ENCODE assay signal across 13 cellular contexts in genomic region chr12:118166946-118167345, GRCh38. TPM values are rescaled to one million over a fixed set of nuclear protein-coding genes. Genes with fewer than 3 reads are reported as not detected.
DNase-seq lines count a peak whose midpoint lies in the region; ATAC-seq and TF ChIP-seq lines count a peak whose summit lies in the region.
"Had no signal": no experiment of that assay in that cellular context is flagged by ENCODE, and none has a peak within 500 bp of the region (broad histone marks: within the 10 kb centered on the region; RNA-seq: fewer than 3 reads in every experiment).

No MANE protein-coding gene starts in this region.

- no peak overlapping the region for H3K9ac ChIP-seq in Karpas-422 (ENCODE audit: low read length)

- 0 out of 2 replicates have a peak, but pooled peaks cover 3% of the 10 kb centered on the region for H3K79me2 ChIP-seq in Karpas-422 (ENCODE audit: low read length)

- intact Hi-C loops in right lobe of liver (cut with DNase I) = no loop called here

- H3K9me3 ChIP-seq in Karpas-422 (ENCODE audit: low read length) = no peaks in the 10 kb centered on the region
- no peaks in the 10 kb centered on the region for H3K9me3 ChIP-seq in right lobe of liver
- H3K9me3 ChIP-seq: Caco-2, thoracic aorta had no signal

- DNase-seq in GM13977 (ENCODE audit: low spot score) (peak; percentile 86), Karpas-422 (peak; percentile 55), G401 (ENCODE audit: low spot score) (no peak), kidney glomerular epithelial cell (lab: John Stamatoyannopoulos, UW) (no peak), right lobe of liver (no peak)
- DNase-seq in stimulated activated CD4-positive, alpha-beta T cell treated with anti-CD3 and anti-CD28 coated beads, Interleukin-2, amount 100 ng/mL, for 48 hours = no peak
- DNase-seq: activated CD8-positive, alpha-beta memory T cell treated with anti-CD3 and anti-CD28 coated beads for 24 hours; Caco-2; H9; NCI-H1694 had no signal

- peaks cover 8% of the 10 kb centered on the region for H3K4me1 ChIP-seq in Karpas-422 (ENCODE audit: low read length)
- H3K4me1 ChIP-seq in right lobe of liver = no peaks in the 10 kb centered on the region
- H3K4me1 ChIP-seq: Caco-2 had no signal

- H3K9me2 ChIP-seq in Karpas-422 (replicated peaks; ENCODE audit: insufficient read depth, low read length) = no peaks in the 10 kb centered on the region

- in situ Hi-C loops in GM13977 (cut with MboI; ENCODE audit: low pct_unique_long_range_greater_than_20kb, low sequenced_read_pairs, unreplicated experiment) (no loop called here), G401 (cut with HindIII; ENCODE audit: low sequenced_read_pairs) (no loop called here)

- TF ChIP-seq POLR2A in right lobe of liver (IDR thresholded peaks at IDR 0.05) = no peak

- H3K4me2 ChIP-seq in Karpas-422 (ENCODE audit: low read depth, low read length, poor library complexity, severe bottlenecking) = no peak overlapping the region

- H4K20me1 ChIP-seq in Karpas-422 (ENCODE audit: insufficient read depth, low read depth, low read length) = no peaks in the 10 kb centered on the region

- H3K27ac ChIP-seq in Karpas-422 (ENCODE audit: low read length) (peak overlapping the region; percentile 6; the same call in 1 of the 2 replicates), right lobe of liver (no peak overlapping the region)
- H3K27ac ChIP-seq: thoracic aorta had no signal

- no peak overlapping the region for H2AFZ ChIP-seq in Karpas-422 (ENCODE audit: low read length)

- WGBS in right lobe of liver (ENCODE audit: insufficient coverage, low coverage, low lambda C conversion rate, missing lambda C conversion rate) = 63% methylated on average over 2 of the region's 2 CpGs

- H3K36me3 ChIP-seq in Karpas-422 (ENCODE audit: insufficient read depth, low read length) = peaks cover 26% of the 10 kb centered on the region; the same call in 1 of the 2 replicates
- peaks cover 0 to 33% (median 12%) of the 10 kb centered on the region in 4 donors for H3K36me3 ChIP-seq in right lobe of liver

- ATAC-seq in GM19328 (IDR thresholded peaks at IDR 0.05; ENCODE audit: unreplicated experiment) = peak; percentile 99
- ATAC-seq in HG02870 (IDR thresholded peaks at IDR 0.05; ENCODE audit: unreplicated experiment) = peak; percentile 99
- no peak for ATAC-seq in right lobe of liver

- no peak for TF ChIP-seq CTCF in GM13977 (IDR thresholded peaks at IDR 0.05; ENCODE audit: extremely low read depth, insufficient read depth, missing control alignments)
- TF ChIP-seq CTCF in right lobe of liver (IDR thresholded peaks at IDR 0.05) = no peak

- H3K27me3 ChIP-seq in Karpas-422 (ENCODE audit: low read length) (no peaks in the 10 kb centered on the region), right lobe of liver (no peaks in the 10 kb centered on the region)

- H3K4me3 ChIP-seq in Karpas-422 (ENCODE audit: low read length) (no peak overlapping the region), right lobe of liver (no peak overlapping the region)
- H3K4me3 ChIP-seq: thoracic aorta had no signal

RNA-seq across cellular contexts. Expression of gene PEBP1, which starts 31.0 kb away (rescaled TPM):
- 138 and 168 TPM in 2 replicates for total RNA-seq in Karpas-422 (2014; rRNA removed; shearing (Covaris generic); ENCODE audit: low replicate concordance)
- total RNA-seq in G401 (2014; rRNA removed; shearing (Covaris generic)) = 259 and 282 TPM in 2 replicates
- 100 to 1,000 TPM; 511 to 916 (median 654) TPM for total RNA-seq in right lobe of liver

Comparison
In these comparisons a context has a peak if more than half of its experiments do, and no peak if none do; other contexts are left out.
1. DNase-seq: peak in GM13977 (single experiment) and Karpas-422 (single experiment); none in G401 (single experiment), kidney glomerular epithelial cell (single experiment), right lobe of liver (0 of 3) and stimulated activated CD4-positive, alpha-beta T cell treated with anti-CD3 and anti-CD28 coated beads, Interleukin-2, amount 100 ng/mL, for 48 hours (0 of 2).
2. ATAC-seq: peak in GM19328 (single experiment) and HG02870 (single experiment); none in right lobe of liver (0 of 4).